Comparison of ENCODE assay signal across 11 cellular contexts in genomic region chr3:47984089-47984759, GRCh38. TPM values are rescaled to one million over a fixed set of nuclear protein-coding genes. Genes with fewer than 3 reads are reported as not detected.
DNase-seq lines count a peak whose midpoint lies in the region; ATAC-seq and TF ChIP-seq lines count a peak whose summit lies in the region.
"Had no signal": no experiment of that assay in that cellular context is flagged by ENCODE, and none has a peak within 500 bp of the region (broad histone marks: within the 10 kb centered on the region; RNA-seq: fewer than 3 reads in every experiment).

No MANE protein-coding gene starts in this region.

- H3K9ac ChIP-seq in GM23248 (peak overlapping the region; percentile 45), SK-N-SH (no peak overlapping the region; the same call in 1 of the 2 replicates), fibroblast of lung (ENCODE audit: insufficient read depth, low read length) (no peak overlapping the region)

- TF ChIP-seq RAD21 in SK-N-SH (IDR thresholded peaks at IDR 0.05; ENCODE audit: low read length): no peak

- H3K4me1 ChIP-seq in GM23248 (ENCODE audit: insufficient read depth) (peaks cover 26% of the 10 kb centered on the region), SK-N-SH (ENCODE audit: control insufficient read depth in 1 of 2, insufficient read depth in 2 of 2, low read depth in 1 of 2, low read length in 1 of 2) (peaks cover 6 to 15% of the 10 kb centered on the region in 2 experiments; a peak in 3 of 4 replicates), fibroblast of lung (ENCODE audit: control insufficient read depth, extremely low read depth, insufficient read depth, low read length) (no peaks in the 10 kb centered on the region)

- 46 to 48% methylated on average over 4 of the region's 4 CpGs for WGBS in GM23248 (ENCODE audit: low coverage in 1 of 2, low lambda C conversion rate in 2 of 2, missing lambda C conversion rate in 2 of 2), 2 experiments
- WGBS in SK-N-SH (ENCODE audit: low lambda C conversion rate): 39% methylated on average over 4 of the region's 4 CpGs

- TF ChIP-seq EP300 in SK-N-SH (IDR thresholded peaks at IDR 0.05; ENCODE audit: borderline replicate concordance in 1 of 2, low read depth in 1 of 2, low read length in 1 of 2): peak in 1 of 2 experiments; percentile 28; a peak in 1 of 4 replicates

- H3K27ac ChIP-seq in GM23248 (peak overlapping the region; percentile 68), SK-N-SH (ENCODE audit: low read depth in 2 of 2, low read length in 1 of 2) (peak overlapping the region in 1 of 2 experiments; percentile 71; a peak in 2 of 4 replicates), fibroblast of lung (ENCODE audit: insufficient read depth, low read length) (peak overlapping the region; percentile 34)

- H3K27me3 ChIP-seq in GM23248 (replicated peaks; ENCODE audit: insufficient read depth) (no peaks in the 10 kb centered on the region), SK-N-SH (ENCODE audit: insufficient read depth) (no peaks in the 10 kb centered on the region), fibroblast of lung (ENCODE audit: control insufficient read depth, insufficient read depth, low read length) (no peaks in the 10 kb centered on the region)
- H3K27me3 ChIP-seq: right lobe of liver had no signal

- H4K20me1 ChIP-seq in GM23248 (ENCODE audit: insufficient read depth) (peaks cover 24% of the 10 kb centered on the region), SK-N-SH (ENCODE audit: insufficient read depth) (peaks cover 97% of the 10 kb centered on the region), fibroblast of lung (ENCODE audit: control insufficient read depth, extremely low read depth, insufficient read depth, low read length) (no peaks in the 10 kb centered on the region)

- no peaks in the 10 kb centered on the region for H3K9me2 ChIP-seq in GM23248 (ENCODE audit: insufficient read depth)
- no peaks in the 10 kb centered on the region for H3K9me2 ChIP-seq in SK-N-SH

- H3K36me3 ChIP-seq in GM23248 (ENCODE audit: low read depth) (no peaks in the 10 kb centered on the region), SK-N-SH (replicated peaks in 1 of 2; ENCODE audit: control insufficient read depth in 1 of 2, insufficient read depth in 2 of 2, low read length in 1 of 2) (peaks cover 0 to 20% of the 10 kb centered on the region in 2 experiments), fibroblast of lung (ENCODE audit: control insufficient read depth, insufficient read depth, low read length) (no peaks in the 10 kb centered on the region)
- H3K36me3 ChIP-seq: right lobe of liver had no signal

- no peak for TF ChIP-seq CTCF in SK-N-SH (IDR thresholded peaks at IDR 0.05)
- TF ChIP-seq CTCF in fibroblast of lung (conservative IDR thresholded peaks at IDR 0.05 in 1 of 2, IDR thresholded peaks at IDR 0.05 in 1 of 2; ENCODE audit: low read depth in 1 of 2, low read length in 2 of 2): no peak

- DNase-seq in GM23248 (peak; percentile 91), SK-N-SH (no peak), fibroblast of lung (ENCODE audit: low read depth in 2 of 2) (peak; percentile 84 to 85), skeletal muscle cell (ENCODE audit: low read depth) (peak; percentile 36), UCSD-AML1 (lab: John Stamatoyannopoulos, UW; ENCODE audit: unreplicated experiment) (no peak)
- DNase-seq in stimulated activated CD4-positive, alpha-beta T cell treated with anti-CD3 and anti-CD28 coated beads, Interleukin-4, amount 100 ng/mL, for 1 hour: no peak
- DNase-seq: activated CD4-positive, CD25-positive, alpha-beta regulatory T cell treated with anti-CD3 and anti-CD28 coated beads, Interleukin-2, amount 50 U/mL, for 72 hours; right lobe of liver had no signal

- H3K4me2 ChIP-seq in GM23248 (ENCODE audit: unreplicated experiment) (no peak overlapping the region), SK-N-SH (no peak overlapping the region), fibroblast of lung (ENCODE audit: extremely low read depth, insufficient read depth, low read length) (no peak overlapping the region)

- in situ Hi-C loops in GM23248 (cut with MboI): no loop called here

- POLR2A ChIA-PET in SK-N-SH (lab: Yijun Ruan, JAX): no interaction called here

- ATAC-seq in GM21786 (IDR thresholded peaks at IDR 0.05; ENCODE audit: unreplicated experiment): no peak
- ATAC-seq in HG03571 (IDR thresholded peaks at IDR 0.05; ENCODE audit: unreplicated experiment): no peak

- H3K4me3 ChIP-seq in GM23248: no peak overlapping the region
- no peak overlapping the region for H3K4me3 ChIP-seq in SK-N-SH (ENCODE audit: low read depth in 2 of 2, low read length in 1 of 2)
- H3K4me3 ChIP-seq in fibroblast of lung (replicated peaks in 1 of 4; ENCODE audit: control extremely low read depth in 1 of 4, insufficient read depth in 1 of 4, low read depth in 3 of 4, low read length in 4 of 4): no peak overlapping the region
- H3K4me3 ChIP-seq in skeletal muscle cell (ENCODE audit: low read depth, low read length): no peak overlapping the region
- H3K4me3 ChIP-seq: lung, right lobe of liver had no signal

- CTCF ChIA-PET in SK-N-SH (lab: Yijun Ruan, JAX): interaction anchor here (0.6 to 3.7 kb wide), 3 partner anchors 63 to 167 kb away, joined by 3 to 15 read pairs (median 4); no protein-coding TSS in a partner anchor

- H3F3A ChIP-seq in GM23248 (ENCODE audit: insufficient read depth) (peaks cover 25% of the 10 kb centered on the region), SK-N-SH (replicated peaks; ENCODE audit: insufficient read depth) (peaks cover 20% of the 10 kb centered on the region)

- H3K79me2 ChIP-seq in GM23248 (ENCODE audit: insufficient read depth) (peaks cover 97% of the 10 kb centered on the region), SK-N-SH (ENCODE audit: insufficient read depth) (peaks cover 93% of the 10 kb centered on the region), fibroblast of lung (ENCODE audit: control insufficient read depth, insufficient read depth, low read length) (peaks cover 59% of the 10 kb centered on the region)

- no peaks in the 10 kb centered on the region for H3K9me3 ChIP-seq in GM23248 (ENCODE audit: low read depth)
- no peaks in the 10 kb centered on the region for H3K9me3 ChIP-seq in SK-N-SH
- H3K9me3 ChIP-seq in fibroblast of lung (ENCODE audit: control insufficient read depth, insufficient read depth, low read depth, low read length): no peaks in the 10 kb centered on the region
- H3K9me3 ChIP-seq: right lobe of liver had no signal

- no peak overlapping the region for H2AFZ ChIP-seq in GM23248
- no peak overlapping the region for H2AFZ ChIP-seq in SK-N-SH (ENCODE audit: low read depth)
- H2AFZ ChIP-seq in fibroblast of lung (ENCODE audit: low read length): no peak overlapping the region

TF ChIP-seq in SK-N-SH, 30 proteins besides CTCF, POLR2A, EP300 and RAD21 (continues in another document):
- no peak for TF ChIP-seq USF1 (IDR thresholded peaks at IDR 0.05; ENCODE audit: borderline replicate concordance, low read depth)
- no peak for TF ChIP-seq NRF1 (IDR thresholded peaks at IDR 0.05; ENCODE audit: low read depth, low read length)
- no peak for TF ChIP-seq MXI1 (IDR thresholded peaks at IDR 0.05; ENCODE audit: low read depth, low read length)
- TF ChIP-seq JUND (IDR thresholded peaks at IDR 0.05): peak; percentile 87
- no peak for TF ChIP-seq RCOR1 (IDR thresholded peaks at IDR 0.05; ENCODE audit: low read length)
- no peak; the same call in 1 of the 2 replicates for TF ChIP-seq PBX3 (IDR thresholded peaks at IDR 0.05)
- TF ChIP-seq NFIC (IDR thresholded peaks at IDR 0.05; ENCODE audit: borderline replicate concordance): peak; percentile 37; the same call in 1 of the 2 replicates
- peak; percentile 67 for TF ChIP-seq MAX (IDR thresholded peaks at IDR 0.05; ENCODE audit: low read depth)
- peak; percentile 75; the same call in 1 of the 2 replicates for TF ChIP-seq TEAD4 (IDR thresholded peaks at IDR 0.05; ENCODE audit: borderline replicate concordance, insufficient read depth)
- TF ChIP-seq FOXM1 (IDR thresholded peaks at IDR 0.05; ENCODE audit: low read depth): no peak
- peak; percentile 53; the same call in 1 of the 2 replicates for TF ChIP-seq TCF12 (IDR thresholded peaks at IDR 0.05)
- peak; percentile 96 for TF ChIP-seq FOSL2 (IDR thresholded peaks at IDR 0.05; ENCODE audit: borderline replicate concordance, low read depth)
- no peak for TF ChIP-seq YY1 (IDR thresholded peaks at IDR 0.05; ENCODE audit: low read depth)

RNA-seq across cellular contexts. Expression of gene MAP4, which starts 32.0 kb away (rescaled TPM):
- 121 and 132 TPM in 2 replicates for total RNA-seq in GM23248 (2014; rRNA removed; shearing (Covaris generic))
- polyA plus RNA-seq in GM23248 (2016; fragmentation: Nextera tagmentation; extraction: Ambion mirVana): 235 and 253 TPM in 2 replicates
- polyA plus RNA-seq in SK-N-SH (2012; rRNA removed): 111 and 121 TPM in 2 replicates
- polyA plus RNA-seq in SK-N-SH (2012; cell fraction: cytosol; rRNA removed): 68.5 and 83.2 TPM in 2 replicates
- 164 and 278 TPM in 2 replicates for polyA plus RNA-seq in SK-N-SH (2012; cell fraction: nucleus; rRNA removed)
- total RNA-seq in fibroblast of lung: 81.7 and 152 TPM in 2 replicates
- 243 and 256 TPM in 2 replicates for polyA plus RNA-seq in fibroblast of lung
- 314 and 333 TPM in 2 replicates for polyA plus RNA-seq in fibroblast of lung (2012)
- polyA minus RNA-seq in fibroblast of lung (ENCODE audit: low replicate concordance): 304 and 360 TPM in 2 replicates

Comparison
In these comparisons a context has a peak if more than half of its experiments do, and no peak if none do; other contexts are left out.
1. DNase-seq: peak in GM23248 (single experiment), fibroblast of lung (2 of 2) and skeletal muscle cell (single experiment); none in SK-N-SH (single experiment), UCSD-AML1 (single experiment) and stimulated activated CD4-positive, alpha-beta T cell treated with anti-CD3 and anti-CD28 coated beads, Interleukin-4, amount 100 ng/mL, for 1 hour (single experiment).